ENCODE assay signal across 23 cellular contexts in the genomic region with DNA sequence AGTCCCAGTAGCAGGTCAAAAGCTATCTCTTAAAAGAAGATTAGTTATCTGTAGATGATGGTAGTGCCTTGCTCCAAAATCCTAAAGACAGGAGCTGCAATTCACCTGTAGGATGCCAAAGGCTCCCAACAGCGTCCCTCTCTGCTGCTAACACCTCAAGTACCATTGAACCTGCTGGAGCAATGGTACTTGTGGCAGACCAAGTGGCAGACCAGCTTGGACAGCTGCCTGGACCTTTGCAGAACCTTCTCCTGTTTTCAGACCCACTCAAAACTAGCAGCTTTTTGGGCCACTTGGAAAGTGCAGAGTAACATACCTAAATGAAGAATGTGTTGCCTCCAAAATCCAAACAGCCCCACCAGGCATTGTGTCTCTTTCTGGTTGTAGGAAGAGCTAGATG.
"Had no signal": no experiment of that assay in that cellular context is flagged by ENCODE, and none has a peak within 500 bp of the region (broad histone marks: within the 10 kb centered on the region; RNA-seq: fewer than 3 reads in every experiment).

No MANE protein-coding gene starts in this region.

- H3K27me3 ChIP-seq: colonic mucosa, esophagus squamous epithelium, gastrocnemius medialis, heart right ventricle had no signal

- ATAC-seq: gastrocnemius medialis; heart right ventricle; left colon; left lobe of liver; left ventricle myocardium superior; naive thymus-derived CD4-positive, alpha-beta T cell had no signal

- H3K27ac ChIP-seq: colonic mucosa, esophagus squamous epithelium, gastrocnemius medialis, heart right ventricle, lower lobe of right lung had no signal

- H3K9me3 ChIP-seq: colonic mucosa, gastrocnemius medialis had no signal

- H3K27me3 Mint-ChIP-seq: dendritic cell treated with granulocyte-macrophage colony-stimulating factor and Interleukin-4, amounts not matched to agents 40 ng/mL and 50 ng/mL, for 4 days; memory B cell had no signal

- H3K4me3 Mint-ChIP-seq: dendritic cell treated with granulocyte-macrophage colony-stimulating factor and Interleukin-4, amounts not matched to agents 40 ng/mL and 50 ng/mL, for 4 days; memory B cell; naive thymus-derived CD4-positive, alpha-beta T cell had no signal

- DNase-seq: colonic mucosa; cortex of kidney; effector CD8-positive, alpha-beta T cell; esophagus squamous epithelium; foreskin fibroblast; foreskin melanocyte; gastrocnemius medialis; glutamatergic neuron; head of caudate nucleus; heart right ventricle; hippocampal formation; kidney; kidney glomerular epithelial cell; left colon; left ventricle myocardium superior; lower lobe of right lung; mammary epithelial cell; mesendoderm; midbrain; naive thymus-derived CD4-positive, alpha-beta T cell had no signal

- H3K36me3 ChIP-seq: colonic mucosa, gastrocnemius medialis, lower lobe of right lung had no signal

- H3K4me1 Mint-ChIP-seq: memory B cell; naive thymus-derived CD4-positive, alpha-beta T cell had no signal

- H3K4me3 ChIP-seq: colonic mucosa, esophagus squamous epithelium, gastrocnemius medialis, heart right ventricle, lower lobe of right lung had no signal

- H3K27ac Mint-ChIP-seq: dendritic cell treated with granulocyte-macrophage colony-stimulating factor and Interleukin-4, amounts not matched to agents 40 ng/mL and 50 ng/mL, for 4 days; memory B cell; naive thymus-derived CD4-positive, alpha-beta T cell had no signal

- H3K4me1 ChIP-seq: colonic mucosa, esophagus squamous epithelium, gastrocnemius medialis, lower lobe of right lung had no signal
